Comparison of ENCODE assay signal across 32 cellular contexts in the genomic region with DNA sequence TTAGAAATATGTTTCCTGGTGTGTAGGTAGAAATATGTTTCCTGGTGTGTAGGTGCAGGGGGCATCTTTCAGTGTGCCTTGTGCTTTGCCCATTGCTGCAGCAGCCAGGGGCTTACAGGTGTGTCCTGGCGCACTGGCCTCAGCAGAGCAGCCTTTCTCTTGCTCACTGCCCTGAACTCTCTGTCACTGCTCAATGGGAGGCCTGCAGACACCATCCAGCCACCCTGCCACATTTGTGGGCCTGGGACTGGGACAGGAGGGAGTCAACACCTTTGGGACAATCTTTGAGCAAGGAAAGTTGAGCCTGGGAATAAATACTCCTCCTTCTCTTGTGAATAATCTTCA.
"Had no signal": no experiment of that assay in that cellular context is flagged by ENCODE, and none has a peak within 500 bp of the region (broad histone marks: within the 10 kb centered on the region; RNA-seq: fewer than 3 reads in every experiment).

No MANE protein-coding gene starts in this region.

- H3K4me1 ChIP-seq: adrenal gland, foreskin keratinocyte had no signal

- ATAC-seq: activated CD4-positive, alpha-beta T cell treated with anti-CD3 and anti-CD28 coated beads for 36 hours; activated CD8-positive, alpha-beta memory T cell treated with anti-CD3 and anti-CD28 coated beads, Interleukin-2, amount 10 ng/mL, durations not matched to agents 7 days and 5 days; activated CD8-positive, alpha-beta T cell treated with anti-CD3 and anti-CD28 coated beads, Interleukin-2, amount 10 ng/mL, durations not matched to agents 7 days and 5 days; activated naive CD8-positive, alpha-beta T cell treated with anti-CD3 and anti-CD28 coated beads, Interleukin-2, amount 50 U/mL, for 24 hours; esophagus mucosa; foreskin keratinocyte; gastrocnemius medialis had no signal

- H3K36me3 Mint-ChIP-seq: activated CD4-positive, alpha-beta memory T cell treated with anti-CD3 and anti-CD28 coated beads for 36 hours; activated CD8-positive, alpha-beta memory T cell treated with anti-CD3 and anti-CD28 coated beads, Interleukin-2, amount 10 ng/mL, durations not matched to agents 7 days and 5 days; activated naive CD4-positive, alpha-beta T cell treated with anti-CD3 and anti-CD28 coated beads, Interleukin-2, amount 50 U/mL, for 24 hours; activated naive CD8-positive, alpha-beta T cell treated with anti-CD3 and anti-CD28 coated beads for 36 hours had no signal

- DNase-seq: activated CD4-positive, alpha-beta memory T cell treated with anti-CD3 and anti-CD28 coated beads for 36 hours; activated CD4-positive, alpha-beta T cell treated with anti-CD3 and anti-CD28 coated beads for 36 hours; activated CD4-positive, alpha-beta T cell treated with anti-CD3 and anti-CD28 coated beads, Interleukin-2, amount 10 ng/mL, durations not matched to agents 24 days and 14 days; activated CD4-positive, CD25-positive, alpha-beta regulatory T cell; activated CD4-positive, CD25-positive, alpha-beta regulatory T cell treated with anti-CD3 and anti-CD28 coated beads, Interleukin-2, amount 50 U/mL, for 72 hours; activated CD8-positive, alpha-beta memory T cell treated with anti-CD3 and anti-CD28 coated beads, Interleukin-2, amount 10 ng/mL, durations not matched to agents 7 days and 5 days; activated CD8-positive, alpha-beta memory T cell treated with anti-CD3 and anti-CD28 coated beads, Interleukin-2, amount 50 U/mL, for 4 hours; activated CD8-positive, alpha-beta T cell treated with anti-CD3 and anti-CD28 coated beads, Interleukin-2, amount 10 ng/mL, durations not matched to agents 7 days and 5 days; activated effector memory CD4-positive, alpha-beta T cell treated with anti-CD3 and anti-CD28 coated beads, Interleukin-2, amount 50 U/mL, for 16 hours; activated naive CD4-positive, alpha-beta T cell treated with anti-CD3 and anti-CD28 coated beads for 36 hours; activated naive CD8-positive, alpha-beta T cell treated with anti-CD3 and anti-CD28 coated beads for 36 hours; activated naive CD8-positive, alpha-beta T cell treated with anti-CD3 and anti-CD28 coated beads, Interleukin-2, amount 50 U/mL, for 24 hours; activated T-cell treated with anti-CD3 and anti-CD28 coated beads, Interleukin-2, amount 50 U/mL, for 1 hour; activated T-cell treated with anti-CD3 and anti-CD28 coated beads, Interleukin-2, amount 50 U/mL, for 48 hours; adrenal gland; amygdala; aorta; dorsolateral prefrontal cortex; effector memory CD4-positive, alpha-beta T cell; endodermal cell; foreskin keratinocyte; gastrocnemius medialis; glutamatergic neuron; T-helper 2 cell had no signal

- H3K27me3 ChIP-seq: adrenal gland, body of pancreas, dorsolateral prefrontal cortex, foreskin keratinocyte, gastrocnemius medialis had no signal

- H3K27ac Mint-ChIP-seq: activated CD4-positive, alpha-beta memory T cell treated with anti-CD3 and anti-CD28 coated beads for 36 hours; activated CD4-positive, alpha-beta T cell treated with anti-CD3 and anti-CD28 coated beads for 36 hours; activated CD4-positive, alpha-beta T cell treated with anti-CD3 and anti-CD28 coated beads, Interleukin-2, amount 10 ng/mL, durations not matched to agents 24 days and 14 days; activated CD8-positive, alpha-beta memory T cell treated with anti-CD3 and anti-CD28 coated beads, Interleukin-2, amount 10 ng/mL, durations not matched to agents 7 days and 5 days; activated CD8-positive, alpha-beta T cell treated with anti-CD3 and anti-CD28 coated beads, Interleukin-2, amount 10 ng/mL, durations not matched to agents 7 days and 5 days; activated naive CD4-positive, alpha-beta T cell treated with anti-CD3 and anti-CD28 coated beads for 36 hours; activated naive CD4-positive, alpha-beta T cell treated with anti-CD3 and anti-CD28 coated beads, Interleukin-2, amount 50 U/mL, for 24 hours; activated naive CD8-positive, alpha-beta T cell treated with anti-CD3 and anti-CD28 coated beads for 36 hours; activated naive CD8-positive, alpha-beta T cell treated with anti-CD3 and anti-CD28 coated beads, Interleukin-2, amount 50 U/mL, for 24 hours; activated T-helper 1 cell treated with anti-CD3 and anti-CD28 coated beads, Interleukin-12 subunit alpha, Interleukin-12 subunit beta, Interleukin-2, Interleukin-4 antibody, amounts not matched to agents 30 ng/mL and 10 ng/mL and 1 ng/mL, durations not matched to agents 14 hours and 24 hours and 36 hours; activated T-helper 2 cell treated with anti-CD3 and anti-CD28 coated beads, Interferon-gamma antibody, Interleukin-2, Interleukin-4, amounts not matched to agents 10 μg/mL and 5 μg/mL and 100 μg/mL, durations not matched to agents 14 hours and 24 hours and 36 hours; dendritic cell treated with granulocyte-macrophage colony-stimulating factor and Interleukin-4, amounts not matched to agents 40 ng/mL and 50 ng/mL, for 4 days; endodermal cell had no signal

- H3K4me1 Mint-ChIP-seq: activated CD4-positive, alpha-beta T cell treated with anti-CD3 and anti-CD28 coated beads for 36 hours; activated CD4-positive, alpha-beta T cell treated with anti-CD3 and anti-CD28 coated beads, Interleukin-2, amount 10 ng/mL, durations not matched to agents 24 days and 14 days; activated CD8-positive, alpha-beta memory T cell treated with anti-CD3 and anti-CD28 coated beads, Interleukin-2, amount 10 ng/mL, durations not matched to agents 7 days and 5 days; activated naive CD4-positive, alpha-beta T cell treated with anti-CD3 and anti-CD28 coated beads, Interleukin-2, amount 50 U/mL, for 24 hours; activated naive CD8-positive, alpha-beta T cell treated with anti-CD3 and anti-CD28 coated beads for 36 hours; activated naive CD8-positive, alpha-beta T cell treated with anti-CD3 and anti-CD28 coated beads, Interleukin-2, amount 50 U/mL, for 24 hours; central memory CD8-positive, alpha-beta T cell had no signal

- H3K27ac ChIP-seq: adrenal gland, body of pancreas, coronary artery, dorsolateral prefrontal cortex, foreskin keratinocyte, gastrocnemius medialis had no signal

- H3K9me3 Mint-ChIP-seq: activated CD4-positive, alpha-beta memory T cell treated with anti-CD3 and anti-CD28 coated beads for 36 hours; activated naive CD4-positive, alpha-beta T cell treated with anti-CD3 and anti-CD28 coated beads, Interleukin-2, amount 50 U/mL, for 24 hours; activated naive CD8-positive, alpha-beta T cell treated with anti-CD3 and anti-CD28 coated beads for 36 hours; activated T-helper 1 cell treated with anti-CD3 and anti-CD28 coated beads, Interleukin-12 subunit alpha, Interleukin-12 subunit beta, Interleukin-2, Interleukin-4 antibody, amounts not matched to agents 30 ng/mL and 10 ng/mL and 1 ng/mL, durations not matched to agents 14 hours and 24 hours and 36 hours; activated T-helper 2 cell treated with anti-CD3 and anti-CD28 coated beads, Interferon-gamma antibody, Interleukin-2, Interleukin-4, amounts not matched to agents 10 μg/mL and 5 μg/mL and 100 μg/mL, durations not matched to agents 14 hours and 24 hours and 36 hours; central memory CD8-positive, alpha-beta T cell had no signal

- H3K27me3 Mint-ChIP-seq: activated CD4-positive, alpha-beta T cell treated with anti-CD3 and anti-CD28 coated beads, Interleukin-2, amount 10 ng/mL, durations not matched to agents 24 days and 14 days; activated CD8-positive, alpha-beta memory T cell treated with anti-CD3 and anti-CD28 coated beads, Interleukin-2, amount 10 ng/mL, durations not matched to agents 7 days and 5 days; dendritic cell treated with granulocyte-macrophage colony-stimulating factor and Interleukin-4, amounts not matched to agents 40 ng/mL and 50 ng/mL, for 4 days had no signal

- H3K36me3 ChIP-seq: adrenal gland, gastrocnemius medialis had no signal

- H3K4me3 Mint-ChIP-seq: activated CD4-positive, alpha-beta memory T cell treated with anti-CD3 and anti-CD28 coated beads for 36 hours; activated CD4-positive, alpha-beta T cell treated with anti-CD3 and anti-CD28 coated beads for 36 hours; activated CD4-positive, alpha-beta T cell treated with anti-CD3 and anti-CD28 coated beads, Interleukin-2, amount 10 ng/mL, durations not matched to agents 24 days and 14 days; activated CD8-positive, alpha-beta memory T cell treated with anti-CD3 and anti-CD28 coated beads, Interleukin-2, amount 10 ng/mL, durations not matched to agents 7 days and 5 days; activated CD8-positive, alpha-beta T cell treated with anti-CD3 and anti-CD28 coated beads, Interleukin-2, amount 10 ng/mL, durations not matched to agents 7 days and 5 days; activated naive CD4-positive, alpha-beta T cell treated with anti-CD3 and anti-CD28 coated beads for 36 hours; activated naive CD4-positive, alpha-beta T cell treated with anti-CD3 and anti-CD28 coated beads, Interleukin-2, amount 50 U/mL, for 24 hours; activated naive CD8-positive, alpha-beta T cell treated with anti-CD3 and anti-CD28 coated beads for 36 hours; activated naive CD8-positive, alpha-beta T cell treated with anti-CD3 and anti-CD28 coated beads, Interleukin-2, amount 50 U/mL, for 24 hours; activated T-helper 1 cell treated with anti-CD3 and anti-CD28 coated beads, Interleukin-12 subunit alpha, Interleukin-12 subunit beta, Interleukin-2, Interleukin-4 antibody, amounts not matched to agents 30 ng/mL and 10 ng/mL and 1 ng/mL, durations not matched to agents 14 hours and 24 hours and 36 hours; central memory CD8-positive, alpha-beta T cell; dendritic cell treated with granulocyte-macrophage colony-stimulating factor and Interleukin-4, amounts not matched to agents 40 ng/mL and 50 ng/mL, for 4 days; endodermal cell had no signal

- H3K4me3 ChIP-seq: adrenal gland, body of pancreas, coronary artery, dorsolateral prefrontal cortex, gastrocnemius medialis had no signal
